Comparison of ENCODE assay signal across 10 cellular contexts in the genomic region with DNA sequence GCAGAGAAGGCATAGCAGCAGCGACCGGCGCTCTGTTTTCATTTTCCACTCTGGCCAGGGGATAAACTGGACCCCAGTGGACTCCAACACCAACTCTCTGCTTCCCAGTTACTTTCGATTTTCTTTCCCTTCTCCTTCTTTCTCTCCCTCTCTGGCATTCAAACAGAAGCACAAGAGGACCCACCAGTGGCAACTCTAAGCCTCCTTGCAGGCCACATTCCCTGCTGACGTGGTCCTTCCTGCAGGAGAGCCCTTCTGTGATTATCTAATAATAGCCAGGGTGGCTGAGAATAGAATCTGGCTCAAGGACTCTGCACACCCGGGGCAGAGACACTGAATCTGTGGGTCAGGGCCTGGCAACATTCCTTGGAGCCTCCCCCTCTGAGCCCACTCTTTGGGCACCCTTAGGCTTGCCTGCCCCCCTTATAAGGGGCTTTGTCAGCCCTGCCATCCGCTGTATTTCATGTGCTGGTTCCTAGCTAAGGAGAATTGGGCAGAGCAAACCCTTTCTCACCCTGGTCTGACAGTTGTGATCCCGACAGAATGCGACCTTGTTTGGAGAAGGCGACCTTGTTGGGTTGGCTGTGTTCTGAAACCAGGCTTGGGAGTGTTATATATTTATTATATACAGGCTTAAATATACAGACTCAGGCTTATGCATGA. TPM values are rescaled to one million over a fixed set of nuclear protein-coding genes. Genes with fewer than 3 reads are reported as not detected.
DNase-seq lines count a peak whose midpoint lies in the region; ATAC-seq and TF ChIP-seq lines count a peak whose summit lies in the region.
"Had no signal": no experiment of that assay in that cellular context is flagged by ENCODE, and none has a peak within 500 bp of the region (broad histone marks: within the 10 kb centered on the region; RNA-seq: fewer than 3 reads in every experiment).

No MANE protein-coding gene starts in this region.

- no peaks in the 10 kb centered on the region for H3K9me3 ChIP-seq in right cardiac atrium (ENCODE audit: control insufficient read depth, low read length)
- no peaks in the 10 kb centered on the region for H3K9me3 ChIP-seq in SJCRH30 (replicated peaks)

- H3K27me3 Mint-ChIP-seq in HFFc6 (ENCODE audit: insufficient read depth) (peaks cover 56% of the 10 kb centered on the region), WTC11 (ENCODE audit: low read depth) (peaks cover 99% of the 10 kb centered on the region)

- H3K4me1 Mint-ChIP-seq in HFFc6 (ENCODE audit: low read depth) (peaks cover 14% of the 10 kb centered on the region), WTC11 (peaks cover 25% of the 10 kb centered on the region)

- peak overlapping the region; percentile 38 for H3K27ac ChIP-seq in right cardiac atrium (ENCODE audit: low read length)
- peak overlapping the region in 14 of 21 experiments; percentile 69 to 98 (median 92) for H3K27ac ChIP-seq in skin epidermis
- H3K27ac ChIP-seq in SJCRH30: no peak overlapping the region

- H3K27ac Mint-ChIP-seq in HFFc6 (no peak overlapping the region; the same call in 1 of the 2 replicates), WTC11 (no peak overlapping the region)

- H3K27me3 ChIP-seq in right cardiac atrium (ENCODE audit: control insufficient read depth, insufficient read depth) (no peaks in the 10 kb centered on the region), SJCRH30 (no peaks in the 10 kb centered on the region)

- no peak for DNase-seq in HFFc6
- DNase-seq in WTC11 (ENCODE audit: low spot score): no peak
- no peak for DNase-seq in right cardiac atrium
- no peak for DNase-seq in NCI-H2029 treated with DMSO at 0.1 percent for 48 hours (lab: John Stamatoyannopoulos, UW)
- no peak for DNase-seq in SJCRH30
- no peak for DNase-seq in activated naive CD4-positive, alpha-beta T cell treated with Interleukin-2 at 50 U/mL for 16 hours
- DNase-seq: NCI-H1930, substantia nigra had no signal

- H3K9me3 Mint-ChIP-seq in HFFc6 (no peaks in the 10 kb centered on the region), WTC11 (no peaks in the 10 kb centered on the region)

- TF ChIP-seq CTCF in HFFc6 (IDR thresholded peaks at IDR 0.05): no peak
- TF ChIP-seq CTCF in WTC11 (IDR thresholded peaks at IDR 0.05): no peak

- H3K4me3 ChIP-seq in right cardiac atrium (ENCODE audit: low read length) (no peak overlapping the region), skin epidermis (peak overlapping the region in 3 of 7 experiments; percentile 45 to 61 (median 58)), SJCRH30 (no peak overlapping the region)

- H3K36me3 Mint-ChIP-seq in HFFc6 (ENCODE audit: low read depth) (no peaks in the 10 kb centered on the region), WTC11 (no peaks in the 10 kb centered on the region; the same call in 1 of the 2 replicates)

- H3K4me1 ChIP-seq in right cardiac atrium (ENCODE audit: control insufficient read depth, insufficient read depth, low read length) (no peaks in the 10 kb centered on the region), SJCRH30 (peaks cover 6% of the 10 kb centered on the region)

- ATAC-seq in WTC11: no peak
- ATAC-seq in right cardiac atrium: peak; percentile 53

- H3K36me3 ChIP-seq in SJCRH30: no peaks in the 10 kb centered on the region

- CTCF ChIA-PET in WTC11 (lab: Charles Lee): interaction anchor here (0.6 kb wide), 1 partner anchor 181 kb away, joined by 3 read pairs; no protein-coding TSS in a partner anchor

- 33% methylated on average over 10 of the region's 10 CpGs for WGBS in right cardiac atrium

- POLR2A ChIA-PET in WTC11 (lab: Charles Lee): no interaction called here

- H3K4me3 Mint-ChIP-seq in HFFc6 (peak overlapping the region; percentile 56), WTC11 (peak overlapping the region; percentile 38)

- intact Hi-C loops in right cardiac atrium (cut with DNase I): loop anchor here in 1 of 4 donors (10.0 kb wide), 1 partner anchor 345 kb away; the partner anchor contains the start of gene GPR84

TF ChIP-seq in WTC11, 78 proteins besides CTCF, POLR2A, EP300 and RAD21:
- no peak for TF ChIP-seq CDX4 (CRISPR knock-in tag; IDR thresholded peaks at IDR 0.05; ENCODE audit: borderline replicate concordance)
- no peak for TF ChIP-seq EMX1 (CRISPR knock-in tag; IDR thresholded peaks at IDR 0.05)
- no peak for TF ChIP-seq CBFB (CRISPR knock-in tag; IDR thresholded peaks at IDR 0.05; ENCODE audit: low read depth)
- no peak for TF ChIP-seq NR2C2 (CRISPR knock-in tag; IDR thresholded peaks at IDR 0.05)

RNA-seq across cellular contexts. Expression of gene HOXC6, which starts 8.2 kb away (rescaled TPM):
- 1 to 10 TPM in 5 of 6 experiments, under 1 TPM in 1; 0.12 to 2.1 (median 1.6) TPM for total RNA-seq in HFFc6 (2021; fragmentation: NEBNext Ultra II Directional; extraction: Animal tissue kit (Norgen Biotek cat#: 25700))
- total RNA-seq in WTC11 (2021) (not detected in 3 replicates), right cardiac atrium (under 1 TPM in 3 of 4 donors, not detected in 1; 0.34 to 0.65 (median 0.42) TPM)
- 0.48 TPM for polyA plus RNA-seq in right cardiac atrium
- 1.3 and 2.2 TPM in 2 replicates for total RNA-seq in SJCRH30 (2014; rRNA removed; shearing (Covaris generic))
- total RNA-seq: mononuclear cell had no signal

RNA-seq across cellular contexts. Expression of gene HOXC8, which starts 11.3 kb away (rescaled TPM):
- not detected for total RNA-seq in HFFc6 (2021; fragmentation: NEBNext Ultra II Directional; extraction: Animal tissue kit (Norgen Biotek cat#: 25700))
- total RNA-seq in WTC11 (2021) (not detected in 3 replicates), right cardiac atrium (not detected)
- not detected for polyA plus RNA-seq in right cardiac atrium
- total RNA-seq in SJCRH30 (2014; rRNA removed; shearing (Covaris generic)): 0.05 TPM in 1 of 2 replicates, not detected in the other
- total RNA-seq: mononuclear cell had no signal

RNA-seq across cellular contexts. Expression of gene HOXC5, which starts 12.8 kb away (rescaled TPM):
- total RNA-seq in HFFc6 (2021; fragmentation: NEBNext Ultra II Directional; extraction: Animal tissue kit (Norgen Biotek cat#: 25700)): under 1 TPM in 1 of 6 experiments, not detected in 5; 0.13 TPM
- not detected in 3 replicates for total RNA-seq in WTC11 (2021)
- total RNA-seq in right cardiac atrium: not detected
- polyA plus RNA-seq in right cardiac atrium: 0.11 TPM
- total RNA-seq in SJCRH30 (2014; rRNA removed; shearing (Covaris generic)): not detected in 2 replicates
- total RNA-seq: mononuclear cell had no signal

RNA-seq across cellular contexts. Expression of gene HOXC9, which starts 20.1 kb away (rescaled TPM):
- total RNA-seq in HFFc6 (2021; fragmentation: NEBNext Ultra II Directional; extraction: Animal tissue kit (Norgen Biotek cat#: 25700)): 1 to 10 TPM in 3 of 6 experiments, under 1 TPM in 3; 0.17 to 1.5 (median 1.1) TPM
- not detected in 3 replicates for total RNA-seq in WTC11 (2021)
- under 1 TPM in 1 of 4 donors, not detected in 3; 0.15 TPM for total RNA-seq in right cardiac atrium
- not detected for polyA plus RNA-seq in right cardiac atrium
- total RNA-seq in SJCRH30 (2014; rRNA removed; shearing (Covaris generic)): 5.6 and 7.1 TPM in 2 replicates
- total RNA-seq: mononuclear cell had no signal

RNA-seq across cellular contexts. Expression of gene HOXC4, which starts 33.6 kb away (rescaled TPM):
- under 1 TPM in 4 of 6 experiments, not detected in 2; 0.35 to 0.73 (median 0.38) TPM for total RNA-seq in HFFc6 (2021; fragmentation: NEBNext Ultra II Directional; extraction: Animal tissue kit (Norgen Biotek cat#: 25700))
- 0.14 to 0.46 TPM (median 0.30 TPM) in 3 replicates for total RNA-seq in WTC11 (2021)
- under 1 TPM in 3 of 4 donors, not detected in 1; 0.14 to 0.37 (median 0.33) TPM for total RNA-seq in right cardiac atrium
- polyA plus RNA-seq in right cardiac atrium: 0.32 TPM
- total RNA-seq in SJCRH30 (2014; rRNA removed; shearing (Covaris generic)): 4.7 and 6.3 TPM in 2 replicates
